ENCODE assay signal across 8 cellular contexts in genomic region chr11:95088946-95089619, GRCh38. TPM values are rescaled to one million over a fixed set of nuclear protein-coding genes. Genes with fewer than 3 reads are reported as not detected.
A peak's percentile ranks its signal among the peaks of the same experiment; 100 is the strongest.
DNase-seq lines count a peak whose midpoint lies in the region; ATAC-seq, FAIRE-seq and TF ChIP-seq lines count a peak whose summit lies in the region.

No MANE protein-coding gene starts in this region.

- H3K27me3 ChIP-seq in RWPE2 (ENCODE audit: insufficient read depth, poor library complexity, severe bottlenecking) (no peaks in the 10 kb centered on the region), H1 (replicated peaks in 1 of 4; ENCODE audit: control insufficient read depth in 3 of 4, extremely low read depth in 1 of 4, insufficient read depth in 3 of 4, low read length in 3 of 4) (peaks cover 4 to 32% (median 25%) of the 10 kb centered on the region in 4 experiments), muscle layer of colon (ENCODE audit: control insufficient read depth in 1 of 2, insufficient read depth in 2 of 2, low read length in 2 of 2) (no peaks in the 10 kb centered on the region)

- 20% methylated on average over 24 of the region's 27 CpGs; no CpG with 5 or more reads in 1 of the 2 experiments for whole genome bisulfite sequencing in H1 (ENCODE audit: extremely low coverage in 1 of 2, insufficient coverage in 1 of 2, insufficient read length in 1 of 2, insufficient replicate concordance in 2 of 2, low coverage in 1 of 2, low lambda C conversion rate in 2 of 2, missing lambda C conversion rate in 1 of 2), 2 experiments

- H3K4me3 ChIP-seq in RWPE2 (ENCODE audit: severe bottlenecking) (peak overlapping the region; percentile 52), H1 (ENCODE audit: extremely low read depth in 1 of 4, insufficient read depth in 2 of 4, low read depth in 3 of 4, low read length in 4 of 4) (peak overlapping the region; percentile 72 to 96 (median 86)), muscle layer of colon (ENCODE audit: low read depth in 1 of 2, low read length in 2 of 2) (peak overlapping the region; percentile 64 to 80)

- TF ChIP-seq RAD21 in H1 (IDR thresholded peaks at IDR 0.05 in 1 of 2, conservative IDR thresholded peaks at IDR 0.05 in 1 of 2; ENCODE audit: low read depth in 2 of 2, low read length in 2 of 2) = no peak

- H3K23ac ChIP-seq in H1 (ENCODE audit: insufficient read length) = no peak overlapping the region

- DNase-seq in activated CD4-positive, CD25-positive, alpha-beta regulatory T cell treated with anti-CD3 and anti-CD28 coated beads, Interleukin-2, amount 50 U/mL, for 72 hours = no peak
- no peak for DNase-seq in RWPE2 (ENCODE audit: low spot score)
- no peak for DNase-seq in H1 (ENCODE audit: low read depth in 1 of 2, low spot score in 2 of 2)
- DNase-seq in NCI-H1436 (lab: John Stamatoyannopoulos, UW) = no peak
- no peak for DNase-seq in NK-92 treated with Interleukin-12 subunit alpha and Interleukin-12 subunit beta, amount 100 ng/mL, for 24 hours (lab: John Stamatoyannopoulos, UW)

- peak overlapping the region; percentile 63 for H4K8ac ChIP-seq in H1 (ENCODE audit: extremely low read depth, insufficient read depth, low read length)

- no peak overlapping the region for H2BK20ac ChIP-seq in H1 (ENCODE audit: low read length)

- peak overlapping the region; percentile 75 to 93 for H3K4me2 ChIP-seq in H1 (ENCODE audit: insufficient read depth in 1 of 2, low read depth in 2 of 2, low read length in 2 of 2)

- H2BK15ac ChIP-seq in H1 (ENCODE audit: low read length) = no peak overlapping the region

- peak overlapping the region; percentile 28 for H4K5ac ChIP-seq in H1 (ENCODE audit: insufficient read length, low read depth, low read length)

- H3K27ac ChIP-seq in RWPE2 (ENCODE audit: poor library complexity, severe bottlenecking) (no peak overlapping the region), H1 (ENCODE audit: low read depth, low read length) (no peak overlapping the region), muscle layer of colon (ENCODE audit: low read depth, low read length) (peak overlapping the region; percentile 78)

- H2BK120ac ChIP-seq in H1 (replicated peaks; ENCODE audit: low read depth, low read length) = no peak overlapping the region

- no peak overlapping the region for H2BK5ac ChIP-seq in H1 (ENCODE audit: low read depth, low read length)

- H4K20me1 ChIP-seq in H1 (replicated peaks in 1 of 2; ENCODE audit: control insufficient read depth in 1 of 2, insufficient read depth in 2 of 2, low read length in 2 of 2) = no peaks in the 10 kb centered on the region

- CTCF ChIA-PET in H1 (lab: Charles Lee; ENCODE audit: partially characterized antibody) = interaction anchor here (2.7 to 9.0 kb wide), 3 partner anchors 15 to 20 kb away, joined by 14 to 127 read pairs (median 73); partner anchors contain the start of gene SRSF8

- no peak overlapping the region for H3K4ac ChIP-seq in H1 (replicated peaks; ENCODE audit: insufficient read length, low read depth, low read length)

- TF ChIP-seq CTCF in RWPE2 (IDR thresholded peaks at IDR 0.05; ENCODE audit: poor library complexity, severe bottlenecking) (no peak), H1 (IDR thresholded peaks at IDR 0.05; ENCODE audit: control extremely low read depth in 1 of 3, insufficient read depth in 1 of 3, low read depth in 1 of 3, low read length in 3 of 3) (no peak)

- H3K18ac ChIP-seq in H1 (ENCODE audit: extremely low read depth, low read length) = no peak overlapping the region

- no peak overlapping the region for H2AK5ac ChIP-seq in H1 (ENCODE audit: low read depth, low read length)

- no peak for FAIRE-seq in H1 (lab: Jason Lieb, UNC)

- TF ChIP-seq POLR2A in H1 (IDR thresholded peaks at IDR 0.05; ENCODE audit: control extremely low read depth in 1 of 2, low read depth in 2 of 2, low read length in 2 of 2) = no peak; a peak in 1 of 3 replicates

- POLR2A ChIA-PET in H1 (lab: Charles Lee; ENCODE audit: partially characterized antibody) = interaction anchor here (0.8 to 5.6 kb wide), 4 partner anchors 10 to 21 kb away, joined by 3 to 44 read pairs (median 6); partner anchors contain the start of gene SRSF8

- H3K23me2 ChIP-seq in H1 (ENCODE audit: low read depth, low read length) = peaks cover 11% of the 10 kb centered on the region

- H3K9ac ChIP-seq in H1 (replicated peaks in 1 of 4; ENCODE audit: extremely low read depth in 1 of 4, low read depth in 3 of 4, low read length in 3 of 4) (peak overlapping the region in 3 of 4 experiments; percentile 29 to 61 (median 46); a peak in 4 of 7 replicates), muscle layer of colon (ENCODE audit: low read length) (peak overlapping the region; percentile 19)

- no peak overlapping the region for H3K14ac ChIP-seq in H1 (ENCODE audit: insufficient read length)

- H3K36me3 ChIP-seq in RWPE2 (ENCODE audit: low read depth) (no peaks in the 10 kb centered on the region), H1 (ENCODE audit: control insufficient read depth in 2 of 4, insufficient read depth in 4 of 4, low read length in 3 of 4) (no peaks in the 10 kb centered on the region), muscle layer of colon (ENCODE audit: insufficient read depth, low read length) (no peaks in the 10 kb centered on the region)

- peak overlapping the region; percentile 79; the same call in 1 of the 2 replicates for H2AFZ ChIP-seq in H1 (ENCODE audit: low read length)

- no peaks in the 10 kb centered on the region for H3K79me2 ChIP-seq in H1 (ENCODE audit: control insufficient read depth in 1 of 2, insufficient read depth in 2 of 2, low read length in 2 of 2)

- H3K9me3 ChIP-seq in RWPE2 (ENCODE audit: severe bottlenecking) = no peaks in the 10 kb centered on the region
- no peaks in the 10 kb centered on the region for H3K9me3 ChIP-seq in H1 (ENCODE audit: insufficient read depth in 2 of 2, low read depth in 1 of 2, low read length in 1 of 2)
- no peaks in the 10 kb centered on the region for H3K9me3 ChIP-seq in muscle layer of colon (ENCODE audit: low read length)

- H2BK12ac ChIP-seq in H1 (ENCODE audit: low read depth, low read length) = no peak overlapping the region

- no peak overlapping the region for H3K56ac ChIP-seq in H1 (replicated peaks; ENCODE audit: insufficient read length, low read depth, low read length)

- no peak overlapping the region for H4K91ac ChIP-seq in H1 (replicated peaks; ENCODE audit: insufficient read length, low read length)

- H3K4me1 ChIP-seq in RWPE2 (ENCODE audit: insufficient read depth, poor library complexity, severe bottlenecking) = peaks cover 18% of the 10 kb centered on the region
- H3K4me1 ChIP-seq in H1 (replicated peaks in 1 of 4; ENCODE audit: control insufficient read depth in 3 of 4, insufficient read depth in 4 of 4, low read length in 3 of 4) = peaks cover 0 to 6% (median 3%) of the 10 kb centered on the region in 4 experiments; a peak in 6 of 7 replicates
- peaks cover 24% of the 10 kb centered on the region for H3K4me1 ChIP-seq in muscle layer of colon (ENCODE audit: insufficient read depth, low read length)

- peak; percentile 38 to 42 for ATAC-seq in activated CD4-positive, CD25-positive, alpha-beta regulatory T cell treated with anti-CD3 and anti-CD28 coated beads, Interleukin-2, amount 50 U/mL, for 24 hours
- ATAC-seq in HG02885 (IDR thresholded peaks at IDR 0.05; ENCODE audit: poor library complexity, unreplicated experiment) (peak; percentile 51), RWPE2 (ENCODE audit: low read depth) (no peak)

- H3K79me1 ChIP-seq in H1 (ENCODE audit: low read depth, low read length) = no peaks in the 10 kb centered on the region

- no peak for TF ChIP-seq EP300 in H1 (IDR thresholded peaks at IDR 0.05; ENCODE audit: borderline replicate concordance in 1 of 2, low read depth in 2 of 2, low read length in 2 of 2)

TF ChIP-seq in H1, 55 proteins besides CTCF, POLR2A, EP300 and RAD21:
- TF ChIP-seq SP2 (IDR thresholded peaks at IDR 0.05; ENCODE audit: low read length) (no peak), BACH1 (IDR thresholded peaks at IDR 0.05; ENCODE audit: low read length) (0 out of 2 replicates have a peak, but pooled peaks have one; percentile 25)
TF ChIP-seq in H1: peak in this region for 1.

RNA-seq across cellular contexts. Expression of gene ENDOD1, which starts 0.6 kb away (rescaled TPM):
- 2.2 and 2.5 TPM in 2 replicates for total RNA-seq in H1 (2021; fragmentation: NEBNext Ultra II Directional; extraction: Animal tissue kit (Norgen Biotek cat#: 25700))
- polyA plus RNA-seq in H1 (2011; rRNA removed) = 1.1 and 1.2 TPM in 2 replicates
- 1.1 TPM for polyA plus RNA-seq in H1 (2011; cell fraction: cytosol; rRNA removed)
- polyA plus RNA-seq in H1 (2011; cell fraction: nucleus; rRNA removed) = 1.2 TPM
- polyA plus RNA-seq in H1 (2012, experiment 1 of 2) = 1.2 to 2.2 TPM (median 1.7 TPM) in 4 replicates
- polyA plus RNA-seq in H1 (2012, experiment 2 of 2) = 0.30 TPM
- polyA plus RNA-seq in H1 (2013, experiment 1 of 2) = 2.2 TPM
- polyA plus RNA-seq in H1 (2013, experiment 2 of 2) = 2.5 TPM
- 2.2 and 2.9 TPM in 2 replicates for polyA minus RNA-seq in H1 (2011; rRNA and poly(A)+ RNA removed)
- 0.73 TPM for polyA minus RNA-seq in H1 (2011; cell fraction: cytosol; rRNA and poly(A)+ RNA removed)
- 3.4 TPM for polyA minus RNA-seq in H1 (2011; cell fraction: nucleus; rRNA and poly(A)+ RNA removed)

RNA-seq across cellular contexts. Expression of gene SRSF8, which starts 22.4 kb away (rescaled TPM):
- total RNA-seq in H1 (2021; fragmentation: NEBNext Ultra II Directional; extraction: Animal tissue kit (Norgen Biotek cat#: 25700)) = 18.5 TPM in 2 replicates
- 11.4 and 13.2 TPM in 2 replicates for polyA plus RNA-seq in H1 (2011; rRNA removed)
- 11.4 TPM for polyA plus RNA-seq in H1 (2011; cell fraction: cytosol; rRNA removed)
- polyA plus RNA-seq in H1 (2011; cell fraction: nucleus; rRNA removed) = 9.2 TPM
- 12.7 to 14.7 TPM (median 13.5 TPM) in 4 replicates for polyA plus RNA-seq in H1 (2012, experiment 1 of 2)
- 7.5 TPM for polyA plus RNA-seq in H1 (2012, experiment 2 of 2)
- 9.5 TPM for polyA plus RNA-seq in H1 (2013, experiment 1 of 2)
- polyA plus RNA-seq in H1 (2013, experiment 2 of 2) = 7.9 TPM
- 11.1 and 11.8 TPM in 2 replicates for polyA minus RNA-seq in H1 (2011; rRNA and poly(A)+ RNA removed)
- 5.9 TPM for polyA minus RNA-seq in H1 (2011; cell fraction: cytosol; rRNA and poly(A)+ RNA removed)
- 11.1 TPM for polyA minus RNA-seq in H1 (2011; cell fraction: nucleus; rRNA and poly(A)+ RNA removed)

RNA-seq across cellular contexts. Expression of gene KDM4F, which starts 39.9 kb away (rescaled TPM):
- not detected in 2 replicates for total RNA-seq in H1 (2021; fragmentation: NEBNext Ultra II Directional; extraction: Animal tissue kit (Norgen Biotek cat#: 25700))
- not detected in 2 replicates for polyA plus RNA-seq in H1 (2011; rRNA removed)
- polyA plus RNA-seq in H1 (2011; cell fraction: cytosol; rRNA removed) = not detected
- not detected for polyA plus RNA-seq in H1 (2011; cell fraction: nucleus; rRNA removed)
- polyA plus RNA-seq in H1 (2012, experiment 1 of 2) = not detected in 4 replicates
- polyA plus RNA-seq in H1 (2012, experiment 2 of 2) = not detected
- polyA plus RNA-seq in H1 (2013, experiment 1 of 2) = not detected
- polyA plus RNA-seq in H1 (2013, experiment 2 of 2) = not detected
- not detected in 2 replicates for polyA minus RNA-seq in H1 (2011; rRNA and poly(A)+ RNA removed)
- polyA minus RNA-seq in H1 (2011; cell fraction: cytosol; rRNA and poly(A)+ RNA removed) = not detected
- not detected for polyA minus RNA-seq in H1 (2011; cell fraction: nucleus; rRNA and poly(A)+ RNA removed)
